Comparison of ENCODE assay signal across 1 cellular context in genomic region chr6:139131736-139132285, GRCh38.
TF ChIP-seq lines count a peak whose summit lies in the region.

No MANE protein-coding gene starts in this region.

TF ChIP-seq in SK-N-SH, 30 proteins besides CTCF, POLR2A, EP300 and RAD21 (continued from another document):
- TF ChIP-seq REST (IDR thresholded peaks at IDR 0.05; ENCODE audit: low read depth, low read length): no peak
- no peak for TF ChIP-seq FOSL2 (IDR thresholded peaks at IDR 0.05; ENCODE audit: borderline replicate concordance, low read depth)
- no peak for TF ChIP-seq SIN3A (IDR thresholded peaks at IDR 0.05; ENCODE audit: borderline replicate concordance, low read depth, low read length)
- no peak for TF ChIP-seq SMC3 (IDR thresholded peaks at IDR 0.05; ENCODE audit: low read depth, low read length)
- no peak for TF ChIP-seq ELF1 (IDR thresholded peaks at IDR 0.05)
